Comparison of ENCODE assay signal across 1 cellular context in the genomic region with DNA sequence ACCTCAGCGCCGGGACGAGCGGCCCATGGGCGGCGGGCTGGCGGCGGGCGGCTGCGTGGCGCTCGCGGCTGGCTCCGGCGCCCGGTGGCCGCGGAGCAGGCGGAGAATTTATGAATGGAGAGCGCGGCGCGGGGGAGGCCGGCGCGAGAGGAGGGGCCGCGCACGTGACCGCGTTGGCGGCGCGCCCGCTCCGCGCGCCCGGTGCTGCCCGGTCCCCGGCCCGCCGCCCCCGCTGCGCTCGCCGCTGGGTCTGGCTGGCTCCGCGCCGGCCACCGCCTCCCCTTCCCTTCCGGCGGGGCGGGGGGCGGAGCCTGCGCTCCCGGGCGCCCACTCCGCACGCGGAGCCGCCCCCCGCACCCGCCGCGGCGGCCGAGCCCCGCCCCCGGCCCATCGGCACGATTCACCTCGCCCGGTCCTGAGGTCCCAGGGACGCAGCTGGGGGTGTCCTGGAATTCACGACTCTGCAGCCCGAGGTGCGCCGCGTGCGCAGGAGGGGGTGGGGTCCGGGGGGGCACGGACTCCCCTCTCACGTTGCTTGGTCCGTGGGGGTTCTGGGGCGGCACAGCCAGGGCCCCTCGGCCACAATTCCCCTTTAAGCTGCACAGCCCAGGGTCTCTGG.
TF ChIP-seq lines count a peak whose summit lies in the region.

A gene with protein sequence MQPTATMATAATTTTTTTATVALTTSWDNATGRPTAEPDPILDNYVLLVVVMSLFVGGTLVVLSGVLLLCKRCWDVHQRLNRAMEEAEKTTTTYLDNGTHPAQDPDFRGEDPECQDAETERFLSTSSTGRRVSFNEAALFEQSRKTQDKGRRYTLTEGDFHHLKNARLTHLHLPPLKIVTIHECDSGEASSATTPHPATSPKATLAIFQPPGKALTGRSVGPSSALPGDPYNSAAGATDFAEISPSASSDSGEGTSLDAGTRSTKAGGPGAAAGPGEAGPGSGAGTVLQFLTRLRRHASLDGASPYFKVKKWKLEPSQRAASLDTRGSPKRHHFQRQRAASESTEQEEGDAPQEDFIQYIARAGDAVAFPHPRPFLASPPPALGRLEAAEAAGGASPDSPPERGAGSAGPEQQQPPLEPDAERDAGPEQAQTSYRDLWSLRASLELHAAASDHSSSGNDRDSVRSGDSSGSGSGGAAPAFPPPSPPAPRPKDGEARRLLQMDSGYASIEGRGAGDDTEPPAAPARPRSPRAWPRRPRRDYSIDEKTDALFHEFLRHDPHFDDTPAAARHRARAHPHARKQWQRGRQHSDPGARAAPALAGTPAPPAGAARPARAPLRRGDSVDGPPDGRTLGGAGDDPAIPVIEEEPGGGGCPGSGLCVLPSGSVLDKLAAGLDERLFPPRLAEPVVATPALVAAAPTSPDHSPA (minus strand): TSS at position 252 of the 619 bp plus-strand sequence. CDS start 1,905 bp downstream, outside the sequence.

TF ChIP-seq in H1, 55 proteins besides CTCF, POLR2A, EP300 and RAD21:
- TF ChIP-seq PHF8 (conservative IDR thresholded peaks at IDR 0.05; ENCODE audit: low read depth, low read length) (0 out of 2 replicates have a peak, but pooled peaks have one; percentile 16), SP2 (IDR thresholded peaks at IDR 0.05; ENCODE audit: low read length) (no peak), FOSL1 (IDR thresholded peaks at IDR 0.05; ENCODE audit: insufficient read depth, low read depth, low read length) (no peak), RBBP5 (IDR thresholded peaks at IDR 0.05; ENCODE audit: borderline replicate concordance, low read depth, low read length) (peak; percentile 49; the same call in 1 of the 2 replicates), CEBPB (IDR thresholded peaks at IDR 0.05; ENCODE audit: low read depth, low read length) (no peak), POU5F1 (IDR thresholded peaks at IDR 0.05; ENCODE audit: low read depth, low read length) (no peak), SAP30 (IDR thresholded peaks at IDR 0.05; ENCODE audit: insufficient read depth, insufficient replicate concordance, low read length) (no peak), EGR1 (IDR thresholded peaks at IDR 0.05; ENCODE audit: borderline replicate concordance, low read depth, low read length) (no peak), SP1 (IDR thresholded peaks at IDR 0.05; ENCODE audit: low read depth, low read length) (no peak), SIX5 (IDR thresholded peaks at IDR 0.05; ENCODE audit: low read depth, low read length) (no peak)
- TF ChIP-seq, protein P1, sequence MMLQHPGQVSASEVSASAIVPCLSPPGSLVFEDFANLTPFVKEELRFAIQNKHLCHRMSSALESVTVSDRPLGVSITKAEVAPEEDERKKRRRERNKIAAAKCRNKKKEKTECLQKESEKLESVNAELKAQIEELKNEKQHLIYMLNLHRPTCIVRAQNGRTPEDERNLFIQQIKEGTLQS (IDR thresholded peaks at IDR 0.05; ENCODE audit: insufficient read depth, low read depth, low read length) = no peak
- TF ChIP-seq, protein P2, sequence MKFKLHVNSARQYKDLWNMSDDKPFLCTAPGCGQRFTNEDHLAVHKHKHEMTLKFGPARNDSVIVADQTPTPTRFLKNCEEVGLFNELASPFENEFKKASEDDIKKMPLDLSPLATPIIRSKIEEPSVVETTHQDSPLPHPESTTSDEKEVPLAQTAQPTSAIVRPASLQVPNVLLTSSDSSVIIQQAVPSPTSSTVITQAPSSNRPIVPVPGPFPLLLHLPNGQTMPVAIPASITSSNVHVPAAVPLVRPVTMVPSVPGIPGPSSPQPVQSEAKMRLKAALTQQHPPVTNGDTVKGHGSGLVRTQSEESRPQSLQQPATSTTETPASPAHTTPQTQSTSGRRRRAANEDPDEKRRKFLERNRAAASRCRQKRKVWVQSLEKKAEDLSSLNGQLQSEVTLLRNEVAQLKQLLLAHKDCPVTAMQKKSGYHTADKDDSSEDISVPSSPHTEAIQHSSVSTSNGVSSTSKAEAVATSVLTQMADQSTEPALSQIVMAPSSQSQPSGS (IDR thresholded peaks at IDR 0.05; ENCODE audit: low read length) = no peak
